Comparison of ENCODE assay signal across 1 cellular context in genomic region chr9:127077658-127077975, GRCh38.
TF ChIP-seq lines count a peak whose summit lies in the region.

No MANE protein-coding gene starts in this region.

TF ChIP-seq in H1, 55 proteins besides CTCF, POLR2A, EP300 and RAD21:
- no peak for TF ChIP-seq E2F6 (IDR thresholded peaks at IDR 0.05)
- no peak for TF ChIP-seq SIX5 (IDR thresholded peaks at IDR 0.05; ENCODE audit: low read depth, low read length)
- no peak for TF ChIP-seq SIRT6 (IDR thresholded peaks at IDR 0.05; ENCODE audit: low read length)
- no peak for TF ChIP-seq CEBPB (IDR thresholded peaks at IDR 0.05; ENCODE audit: low read depth, low read length)
- TF ChIP-seq BACH1 (IDR thresholded peaks at IDR 0.05; ENCODE audit: low read length) = no peak
- no peak for TF ChIP-seq TAF1 (IDR thresholded peaks at IDR 0.05; ENCODE audit: low read depth, low read length)
- TF ChIP-seq SRF (IDR thresholded peaks at IDR 0.05; ENCODE audit: low read depth, low read length) = no peak
- TF ChIP-seq PHF8 (conservative IDR thresholded peaks at IDR 0.05; ENCODE audit: low read depth, low read length) = no peak
- no peak for TF ChIP-seq POU5F1 (IDR thresholded peaks at IDR 0.05; ENCODE audit: low read depth, low read length)
- TF ChIP-seq SAP30 (IDR thresholded peaks at IDR 0.05; ENCODE audit: insufficient read depth, insufficient replicate concordance, low read length) = no peak
- TF ChIP-seq TEAD4 (IDR thresholded peaks at IDR 0.05; ENCODE audit: low read depth, low read length) = no peak
- no peak for TF ChIP-seq TBP (IDR thresholded peaks at IDR 0.05; ENCODE audit: low read depth, low read length)
